Comparison of ENCODE assay signal across 17 cellular contexts in genomic region chr3:172705166-172705565, GRCh38. TPM values are rescaled to one million over a fixed set of nuclear protein-coding genes. Genes with fewer than 3 reads are reported as not detected.
DNase-seq lines count a peak whose midpoint lies in the region; ATAC-seq, FAIRE-seq and TF ChIP-seq lines count a peak whose summit lies in the region.
"Had no signal": no experiment of that assay in that cellular context is flagged by ENCODE, and none has a peak within 500 bp of the region (broad histone marks: within the 10 kb centered on the region; RNA-seq: fewer than 3 reads in every experiment).

No MANE protein-coding gene starts in this region.

- TF ChIP-seq RAD21 in IMR-90 (IDR thresholded peaks at IDR 0.05; ENCODE audit: low read length) = no peak

- FAIRE-seq in urothelium cell line (lab: Jason Lieb, UNC) = no peak
- FAIRE-seq: A204.1, H1 had no signal

- H3K36me3 Mint-ChIP-seq in activated T-helper 1 cell treated with anti-CD3 and anti-CD28 coated beads, Interleukin-12 subunit alpha, Interleukin-12 subunit beta, Interleukin-2, Interleukin-4 antibody, amounts not matched to agents 30 ng/mL and 10 ng/mL and 1 ng/mL, durations not matched to agents 14 hours and 24 hours and 36 hours (ENCODE audit: low read depth) = no peaks in the 10 kb centered on the region

- no peak overlapping the region; the same call in 1 of the 2 replicates for H4K91ac ChIP-seq in IMR-90 (ENCODE audit: insufficient read depth, low read depth, low read length)

- CTCF ChIA-PET in IMR-90 (lab: Yijun Ruan, JAX) = interaction anchor here (0.6 kb wide), 1 partner anchor 37 kb away, joined by 3 read pairs; no protein-coding TSS in a partner anchor

- no peak overlapping the region for H3K56ac ChIP-seq in IMR-90 (ENCODE audit: extremely low read depth, insufficient read depth, low read length)

- peak overlapping the region in 1 of 2 experiments; percentile 33; a peak in 1 of 4 replicates for H4K8ac ChIP-seq in IMR-90 (ENCODE audit: low read depth in 2 of 2, low read length in 2 of 2)

- H2AK5ac ChIP-seq in IMR-90 (ENCODE audit: low read depth, low read length) = no peak overlapping the region

- peaks cover 8% of the 10 kb centered on the region for H3K4me1 ChIP-seq in IMR-90 (ENCODE audit: control insufficient read depth, insufficient read depth, low read length)
- peaks cover 24% of the 10 kb centered on the region for H3K4me1 ChIP-seq in mucosa of descending colon (ENCODE audit: low read depth)
- H3K4me1 ChIP-seq: BE2C had no signal

- no peak overlapping the region for H2BK15ac ChIP-seq in IMR-90 (ENCODE audit: low read depth, low read length)

- H2BK5ac ChIP-seq in IMR-90 (ENCODE audit: low read depth, low read length, poor library complexity, severe bottlenecking) = no peak overlapping the region

- H3K4me3 ChIP-seq in IMR-90 (ENCODE audit: insufficient read depth, low read depth, low read length) (no peak overlapping the region), mucosa of descending colon (no peak overlapping the region)

- H3K9me3 ChIP-seq in IMR-90 (ENCODE audit: control insufficient read depth, insufficient read depth, low read length) (no peaks in the 10 kb centered on the region), mucosa of descending colon (no peaks in the 10 kb centered on the region)
- H3K9me3 ChIP-seq: BE2C had no signal

- no peaks in the 10 kb centered on the region for H3K9me3 Mint-ChIP-seq in activated T-helper 1 cell treated with anti-CD3 and anti-CD28 coated beads, Interleukin-12 subunit alpha, Interleukin-12 subunit beta, Interleukin-2, Interleukin-4 antibody, amounts not matched to agents 30 ng/mL and 10 ng/mL and 1 ng/mL, durations not matched to agents 14 hours and 24 hours and 36 hours
- H3K9me3 Mint-ChIP-seq: CD4-positive, CD25-positive, alpha-beta regulatory T cell; CD8-positive, alpha-beta memory T cell; H9 had no signal

- peaks cover 15% of the 10 kb centered on the region; the same call in 1 of the 2 replicates for H3K9me1 ChIP-seq in IMR-90 (ENCODE audit: insufficient read depth, low read length)

- intact Hi-C loops in IMR-90 (cut with micrococcal nuclease) = no loop called here
- intact Hi-C loops in mucosa of descending colon (cut with DNase I, micrococcal nuclease) = no loop called here
- intact Hi-C loops in activated T-helper 1 cell treated with anti-CD3 and anti-CD28 coated beads, Interleukin-12 subunit alpha, Interleukin-12 subunit beta, Interleukin-2, Interleukin-4 antibody, amounts not matched to agents 30 ng/mL and 10 ng/mL and 1 ng/mL, durations not matched to agents 14 hours and 24 hours and 36 hours (cut with micrococcal nuclease) = no loop called here

- no peak overlapping the region for H2BK120ac ChIP-seq in IMR-90 (ENCODE audit: low read depth, low read length)

- no peak overlapping the region for H3K27ac Mint-ChIP-seq in activated T-helper 1 cell treated with anti-CD3 and anti-CD28 coated beads, Interleukin-12 subunit alpha, Interleukin-12 subunit beta, Interleukin-2, Interleukin-4 antibody, amounts not matched to agents 30 ng/mL and 10 ng/mL and 1 ng/mL, durations not matched to agents 14 hours and 24 hours and 36 hours
- H3K27ac Mint-ChIP-seq: CD4-positive, CD25-positive, alpha-beta regulatory T cell; CD8-positive, alpha-beta memory T cell; H9 had no signal

- no peak for DNase-seq in IMR-90
- DNase-seq in dedifferentiated amniotic fluid mesenchymal stem cell (ENCODE audit: extremely low spot score) = peak; percentile 14
- DNase-seq in mucosa of descending colon = peak in 1 of 3 donors; percentile 34
- no peak for DNase-seq in urothelium cell line (ENCODE audit: low spot score)
- DNase-seq in activated T-helper 1 cell treated with anti-CD3 and anti-CD28 coated beads, Interleukin-12 subunit alpha, Interleukin-12 subunit beta, Interleukin-2, Interleukin-4 antibody, amounts not matched to agents 30 ng/mL and 10 ng/mL and 1 ng/mL, durations not matched to agents 14 hours and 24 hours and 36 hours (ENCODE audit: low spot score) = no peak
- no peak for DNase-seq in GDM1 (lab: John Stamatoyannopoulos, UW)
- DNase-seq: ACHN; BE2C; C1 segment of cervical spinal cord; CD4-positive, CD25-positive, alpha-beta regulatory T cell; CD8-positive, alpha-beta memory T cell; COR-L47; DMS79; GF-D8; H9 had no signal

- H3K23ac ChIP-seq in IMR-90 (ENCODE audit: low read depth, low read length) = peak overlapping the region; percentile 77; the same call in 1 of the 2 replicates

- H3K36me3 ChIP-seq in IMR-90 (ENCODE audit: control insufficient read depth, insufficient read depth, low read length) = no peaks in the 10 kb centered on the region
- no peaks in the 10 kb centered on the region for H3K36me3 ChIP-seq in mucosa of descending colon (ENCODE audit: low read depth)
- H3K36me3 ChIP-seq: BE2C had no signal

- H4K5ac ChIP-seq in IMR-90 (ENCODE audit: low read depth, low read length) = no peak overlapping the region

- no peaks in the 10 kb centered on the region for H3K27me3 ChIP-seq in IMR-90 (ENCODE audit: control insufficient read depth, insufficient read depth, low read length)
- H3K27me3 ChIP-seq: BE2C had no signal

- no peak for TF ChIP-seq CTCF in IMR-90 (conservative IDR thresholded peaks at IDR 0.05; ENCODE audit: low read depth, low read length)
- TF ChIP-seq CTCF in mucosa of descending colon (IDR thresholded peaks at IDR 0.05) = no peak

- H3K4ac ChIP-seq in IMR-90 (ENCODE audit: low read depth, low read length) = no peak overlapping the region

- WGBS in IMR-90 (ENCODE audit: extremely low coverage in 2 of 2, insufficient read length in 1 of 2), 2 experiments = no CpG with 5 or more reads among the region's 4 CpGs

- no peak overlapping the region for H3K18ac ChIP-seq in IMR-90 (ENCODE audit: low read depth, low read length)

- no peak overlapping the region for H3K9ac ChIP-seq in IMR-90 (ENCODE audit: low read depth, low read length)

- BruUV-seq in IMR-90 (replicated peaks; lab: Mats Ljungman, UMichigan) = no TSS peak

- no peak overlapping the region for H3K4me3 Mint-ChIP-seq in activated T-helper 1 cell treated with anti-CD3 and anti-CD28 coated beads, Interleukin-12 subunit alpha, Interleukin-12 subunit beta, Interleukin-2, Interleukin-4 antibody, amounts not matched to agents 30 ng/mL and 10 ng/mL and 1 ng/mL, durations not matched to agents 14 hours and 24 hours and 36 hours
- H3K4me3 Mint-ChIP-seq: CD4-positive, CD25-positive, alpha-beta regulatory T cell; CD8-positive, alpha-beta memory T cell; H9 had no signal

- H2AK9ac ChIP-seq in IMR-90 (replicated peaks; ENCODE audit: low read depth, low read length, poor library complexity) = no peak overlapping the region

- in situ Hi-C loops in IMR-90 (cut with MboI; ENCODE audit: low sequenced_read_pairs) = no loop called here

- no peak for TF ChIP-seq POLR2A in IMR-90 (IDR thresholded peaks at IDR 0.05; ENCODE audit: low read depth, low read length)

- no peak overlapping the region for H3K14ac ChIP-seq in IMR-90 (replicated peaks; ENCODE audit: low read depth, low read length)

- dilution Hi-C loops in IMR-90 (cut with HindIII; ENCODE audit: low sequenced_read_pairs, unreplicated experiment) = no loop called here

- peaks cover 9% of the 10 kb centered on the region for H4K20me1 ChIP-seq in IMR-90 (ENCODE audit: insufficient read depth, low read length)

- ATAC-seq in IMR-90 (ENCODE audit: low read depth) (no peak), mucosa of descending colon (peak; percentile 63)

- H2BK20ac ChIP-seq in IMR-90 (ENCODE audit: low read depth, low read length) = no peak overlapping the region

- H3K4me1 Mint-ChIP-seq in activated T-helper 1 cell treated with anti-CD3 and anti-CD28 coated beads, Interleukin-12 subunit alpha, Interleukin-12 subunit beta, Interleukin-2, Interleukin-4 antibody, amounts not matched to agents 30 ng/mL and 10 ng/mL and 1 ng/mL, durations not matched to agents 14 hours and 24 hours and 36 hours (ENCODE audit: low read depth) = peaks cover 23% of the 10 kb centered on the region

- H3K27ac ChIP-seq in IMR-90 (ENCODE audit: insufficient read depth, low read length) = no peak overlapping the region

- POLR2A ChIA-PET in IMR-90 (lab: Charles Lee; ENCODE audit: unreplicated experiment) = no interaction called here

- peaks cover 40 to 69% of the 10 kb centered on the region in 2 experiments for H3K79me1 ChIP-seq in IMR-90 (ENCODE audit: low read depth in 1 of 2, low read length in 2 of 2)

- no peak overlapping the region for H3K4me2 ChIP-seq in IMR-90 (ENCODE audit: low read depth, low read length)

- peaks cover 2% of the 10 kb centered on the region for H3K27me3 Mint-ChIP-seq in activated T-helper 1 cell treated with anti-CD3 and anti-CD28 coated beads, Interleukin-12 subunit alpha, Interleukin-12 subunit beta, Interleukin-2, Interleukin-4 antibody, amounts not matched to agents 30 ng/mL and 10 ng/mL and 1 ng/mL, durations not matched to agents 14 hours and 24 hours and 36 hours (ENCODE audit: insufficient read depth)
- H3K27me3 Mint-ChIP-seq: CD4-positive, CD25-positive, alpha-beta regulatory T cell had no signal

- no peak overlapping the region for H2AFZ ChIP-seq in IMR-90 (replicated peaks; ENCODE audit: low read length, poor library complexity)

TF ChIP-seq in IMR-90, 13 proteins besides CTCF, POLR2A, EP300 and RAD21:
- TF ChIP-seq BHLHE40 (IDR thresholded peaks at IDR 0.05; ENCODE audit: low read depth, low read length) = no peak
TF ChIP-seq in IMR-90: peak in this region for 0.

RNA-seq across cellular contexts. Expression of gene NCEH1, which starts 5.7 kb away (rescaled TPM):
- total RNA-seq in IMR-90 (2012; rRNA removed) (23.3 and 28.9 TPM in 2 replicates), mucosa of descending colon (10 to 100 TPM; 21.5 to 63.9 (median 53.3) TPM)
- polyA plus RNA-seq in IMR-90 (2012; rRNA removed) = 22.3 and 23.5 TPM in 2 replicates
- polyA plus RNA-seq in IMR-90 (2012; cell fraction: cytosol; rRNA removed) = 8.0 and 12.7 TPM in 2 replicates
- polyA plus RNA-seq in IMR-90 (2012; cell fraction: nucleus; rRNA removed; ENCODE audit: low replicate concordance) = 5.1 and 13.7 TPM in 2 replicates
- total RNA-seq in activated T-helper 1 cell treated with anti-CD3 and anti-CD28 coated beads, Interleukin-12 subunit alpha, Interleukin-12 subunit beta, Interleukin-2, Interleukin-4 antibody, amounts not matched to agents 30 ng/mL and 10 ng/mL and 1 ng/mL, durations not matched to agents 14 hours and 24 hours and 36 hours = 7.4 and 8.8 TPM in 2 replicates

RNA-seq across cellular contexts. Expression of gene ECT2, which starts 45.4 kb away (rescaled TPM):
- total RNA-seq in IMR-90 (2012; rRNA removed) (37.8 and 55.8 TPM in 2 replicates), mucosa of descending colon (10 to 100 TPM; 14.8 to 30.2 (median 14.9) TPM)
- polyA plus RNA-seq in IMR-90 (2012; rRNA removed) = 14.3 and 18.1 TPM in 2 replicates
- 2.4 and 4.4 TPM in 2 replicates for polyA plus RNA-seq in IMR-90 (2012; cell fraction: cytosol; rRNA removed)
- 1.6 and 10.8 TPM in 2 replicates for polyA plus RNA-seq in IMR-90 (2012; cell fraction: nucleus; rRNA removed; ENCODE audit: low replicate concordance)
- total RNA-seq in activated T-helper 1 cell treated with anti-CD3 and anti-CD28 coated beads, Interleukin-12 subunit alpha, Interleukin-12 subunit beta, Interleukin-2, Interleukin-4 antibody, amounts not matched to agents 30 ng/mL and 10 ng/mL and 1 ng/mL, durations not matched to agents 14 hours and 24 hours and 36 hours = 34.5 and 39.6 TPM in 2 replicates
